In the genomic region with DNA sequence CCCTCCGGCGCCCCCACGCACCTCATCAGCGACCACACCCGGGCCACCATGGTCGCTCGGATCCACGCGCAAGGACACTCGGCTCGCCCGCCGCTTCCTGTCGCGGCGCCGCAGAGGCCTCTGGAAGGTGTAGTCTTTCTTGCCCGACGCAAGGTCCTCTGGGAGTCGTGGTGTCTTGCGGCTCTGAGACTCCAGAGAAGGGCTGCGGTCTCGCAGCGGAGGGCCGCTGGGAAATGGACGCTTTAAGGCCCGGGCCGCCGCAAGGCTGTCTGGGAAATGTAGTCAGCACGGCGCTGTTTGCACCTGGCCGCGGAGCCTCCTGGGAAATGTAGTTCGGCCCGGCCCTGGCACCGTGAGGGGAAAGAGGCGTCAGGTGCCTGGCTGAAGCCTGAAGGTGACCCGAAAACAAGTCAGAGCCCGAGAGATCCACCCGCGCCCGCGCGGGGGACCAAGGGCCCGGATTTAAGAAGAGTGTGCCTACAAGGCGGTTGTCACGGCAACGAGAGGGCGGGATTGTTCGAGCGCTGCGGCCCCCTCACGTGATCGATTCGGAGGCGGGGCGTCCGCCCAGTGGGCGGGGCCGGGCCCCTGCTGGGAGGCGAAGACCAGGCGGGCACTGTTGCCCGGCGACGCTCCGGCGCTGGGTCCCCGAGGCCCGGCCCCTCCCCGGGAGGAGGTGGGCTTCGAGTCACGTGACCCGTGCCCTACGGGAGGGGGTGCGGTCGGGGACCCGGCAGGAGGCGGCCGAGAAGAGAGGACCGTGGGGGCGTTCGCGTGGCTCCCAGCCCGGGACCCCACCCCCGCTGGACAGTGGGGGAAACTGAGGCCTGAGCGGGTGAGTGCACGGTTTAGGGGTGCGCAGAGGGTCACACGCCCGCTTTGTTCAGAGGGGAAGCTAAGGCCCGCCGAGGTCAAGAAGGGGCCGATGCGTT, we compare ENCODE assay signal across 8 cellular contexts. TPM values are rescaled to one million over a fixed set of nuclear protein-coding genes. Genes with fewer than 3 reads are reported as not detected.
DNase-seq lines count a peak whose midpoint lies in the region; ATAC-seq and TF ChIP-seq lines count a peak whose summit lies in the region.

A gene with protein sequence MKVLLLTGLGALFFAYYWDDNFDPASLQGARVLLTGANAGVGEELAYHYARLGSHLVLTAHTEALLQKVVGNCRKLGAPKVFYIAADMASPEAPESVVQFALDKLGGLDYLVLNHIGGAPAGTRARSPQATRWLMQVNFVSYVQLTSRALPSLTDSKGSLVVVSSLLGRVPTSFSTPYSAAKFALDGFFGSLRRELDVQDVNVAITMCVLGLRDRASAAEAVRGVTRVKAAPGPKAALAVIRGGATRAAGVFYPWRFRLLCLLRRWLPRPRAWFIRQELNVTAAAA (plus strand): TSS at position 591 of the 932 bp plus-strand sequence. CDS start 3,806 bp downstream, outside the sequence.
A gene with protein sequence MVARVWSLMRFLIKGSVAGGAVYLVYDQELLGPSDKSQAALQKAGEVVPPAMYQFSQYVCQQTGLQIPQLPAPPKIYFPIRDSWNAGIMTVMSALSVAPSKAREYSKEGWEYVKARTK (minus strand): TSS at position 80 of the 932 bp plus-strand sequence. CDS start 30 bp downstream, at position 50.

- H3K4me3 ChIP-seq in ectodermal cell (ENCODE audit: insufficient read depth, low read depth, low read length): peak within 1 kb of the TSS; percentile 83
- H3K4me3 ChIP-seq in lower lobe of right lung: peak within 1 kb of the TSS; percentile 96

- no peak for TF ChIP-seq CTCF in activated CD8-positive, alpha-beta T cell treated with anti-CD3 and anti-CD28 coated beads for 36 hours (IDR thresholded peaks at IDR 0.05)
- no peak for TF ChIP-seq CTCF in lower lobe of right lung (IDR thresholded peaks at IDR 0.05)

- H3K36me3 ChIP-seq in ectodermal cell (ENCODE audit: control insufficient read depth, insufficient read depth, low read length) (peaks cover 3% of the 10 kb centered on the region), lower lobe of right lung (peaks cover 17% of the 10 kb centered on the region)

- H3K36me3 Mint-ChIP-seq in activated CD8-positive, alpha-beta T cell treated with anti-CD3 and anti-CD28 coated beads for 36 hours (ENCODE audit: low read depth): peaks cover 8% of the 10 kb centered on the region

- no peaks in the 10 kb centered on the region for H3K27me3 Mint-ChIP-seq in activated CD8-positive, alpha-beta T cell treated with anti-CD3 and anti-CD28 coated beads for 36 hours

- POLR2A ChIA-PET in activated CD8-positive, alpha-beta T cell treated with anti-CD3 and anti-CD28 coated beads for 36 hours (lab: Charles Lee): interaction anchor here (2.2 to 20.6 kb wide), 3 partner anchors 10 to 32 kb away, joined by 9 to 516 read pairs (median 14); a partner anchor contains a TSS

- H3K27ac Mint-ChIP-seq in activated CD8-positive, alpha-beta T cell treated with anti-CD3 and anti-CD28 coated beads for 36 hours: peak within 1 kb of the TSS; percentile 95

- peaks cover 13% of the 10 kb centered on the region for H3K4me1 ChIP-seq in ectodermal cell (ENCODE audit: control insufficient read depth, insufficient read depth, low read length)
- peaks cover 16% of the 10 kb centered on the region for H3K4me1 ChIP-seq in lower lobe of right lung

- 2 to 3% methylated on average over 94 of the region's 94 CpGs for WGBS in ectodermal cell, 2 experiments

- CTCF ChIA-PET in activated CD8-positive, alpha-beta T cell treated with anti-CD3 and anti-CD28 coated beads for 36 hours (lab: Charles Lee): no interaction called here

- intact Hi-C loops in activated CD8-positive, alpha-beta T cell treated with anti-CD3 and anti-CD28 coated beads for 36 hours (cut with micrococcal nuclease): loop anchor here (5.0 kb wide), 1 partner anchor 58 kb away; a partner anchor contains a TSS
- intact Hi-C loops in lower lobe of right lung (cut with DNase I): no loop called here

- H3K27ac ChIP-seq in ectodermal cell (ENCODE audit: insufficient read depth, low read depth, low read length, poor library complexity, severe bottlenecking) (peak within 1 kb of the TSS; percentile 80), lower lobe of right lung (peak within 1 kb of the TSS; percentile 93)

- H3K4me3 Mint-ChIP-seq in activated CD8-positive, alpha-beta T cell treated with anti-CD3 and anti-CD28 coated beads for 36 hours: peak within 1 kb of the TSS; percentile 96

- H3K4me1 Mint-ChIP-seq in activated CD8-positive, alpha-beta T cell treated with anti-CD3 and anti-CD28 coated beads for 36 hours (ENCODE audit: low read depth): peaks cover 15% of the 10 kb centered on the region

- DNase-seq in CD1c-positive myeloid dendritic cell (ENCODE audit: extremely low spot score): peak; percentile 99
- DNase-seq in NCI-H82 treated with DMSO at 0.1 percent for 48 hours (lab: John Stamatoyannopoulos, UW; ENCODE audit: unreplicated experiment): peak; percentile 94
- peak; percentile 99 for DNase-seq in activated CD8-positive, alpha-beta T cell treated with anti-CD3 and anti-CD28 coated beads for 36 hours
- peak; percentile 100 for DNase-seq in lower lobe of right lung
- peak; percentile 91 to 97 (median 97) for DNase-seq in stimulated activated CD4-positive, alpha-beta T cell treated with anti-CD3 and anti-CD28 coated beads, TNF-alpha, amount 100 ng/mL, for 24 hours (ENCODE audit: low read depth in 3 of 3)

- ATAC-seq in GM19438 (IDR thresholded peaks at IDR 0.05; ENCODE audit: low read depth, unreplicated experiment) (peak; percentile 82), HG03575 (IDR thresholded peaks at IDR 0.05; ENCODE audit: extremely low read depth, insufficient number of reproducible peaks, low FRiP score, unreplicated experiment) (peak; percentile 24), lower lobe of right lung (peak; percentile 97)
- peak; percentile 95 for ATAC-seq in activated CD8-positive, alpha-beta T cell treated with anti-CD3 and anti-CD28 coated beads for 36 hours

- H3K27me3 ChIP-seq in ectodermal cell (ENCODE audit: control insufficient read depth, insufficient read depth, low read length, poor library complexity, severe bottlenecking): no peaks in the 10 kb centered on the region
- H3K27me3 ChIP-seq in lower lobe of right lung (ENCODE audit: low read depth): no peaks in the 10 kb centered on the region

- H3K9me3 ChIP-seq in ectodermal cell (ENCODE audit: control insufficient read depth, low read length) (no peaks in the 10 kb centered on the region), lower lobe of right lung (no peaks in the 10 kb centered on the region)

- no peaks in the 10 kb centered on the region for H3K9me3 Mint-ChIP-seq in activated CD8-positive, alpha-beta T cell treated with anti-CD3 and anti-CD28 coated beads for 36 hours

RNA-seq across cellular contexts. Expression of the first gene that starts in this region (rescaled TPM):
- total RNA-seq in activated CD8-positive, alpha-beta T cell treated with anti-CD3 and anti-CD28 coated beads for 36 hours: 1 to 10 TPM; 2.7 to 3.5 TPM
- 35.0 TPM for polyA plus RNA-seq in ectodermal cell (2013, experiment 1 of 4)
- polyA plus RNA-seq in ectodermal cell (2013, experiment 2 of 4): 38.7 TPM
- 38.7 TPM for polyA plus RNA-seq in ectodermal cell (2013, experiment 3 of 4)
- polyA plus RNA-seq in ectodermal cell (2013, experiment 4 of 4): 35.8 TPM
- total RNA-seq in lower lobe of right lung: 8.6 TPM

RNA-seq across cellular contexts. Expression of the second gene that starts in this region (rescaled TPM):
- 10 to 100 TPM; 49.4 TPM for total RNA-seq in activated CD8-positive, alpha-beta T cell treated with anti-CD3 and anti-CD28 coated beads for 36 hours
- polyA plus RNA-seq in ectodermal cell (2013, experiment 1 of 4): 16.3 TPM
- 18.0 TPM for polyA plus RNA-seq in ectodermal cell (2013, experiment 2 of 4)
- 22.3 TPM for polyA plus RNA-seq in ectodermal cell (2013, experiment 3 of 4)
- 22.4 TPM for polyA plus RNA-seq in ectodermal cell (2013, experiment 4 of 4)
- total RNA-seq in lower lobe of right lung: 42.7 TPM

Comparison
In these comparisons a context has a peak if more than half of its experiments do, and no peak if none do; other contexts are left out.
1. Peak in every context shown above with its lines: DNase-seq, ATAC-seq, H3K4me3 ChIP-seq and H3K27ac ChIP-seq.
2. ATAC-seq: peak in every context shown above with its lines; median percentile 97 in lower lobe of right lung; 95 in activated CD8-positive, alpha-beta T cell treated with anti-CD3 and anti-CD28 coated beads for 36 hours; 82 in GM19438; 24 in HG03575.